In genomic region chr6:118092086-118092485, GRCh38 we compare ENCODE assay signal across 11 cellular contexts.
"Had no signal": no experiment of that assay in that cellular context is flagged by ENCODE, and none has a peak within 500 bp of the region (broad histone marks: within the 10 kb centered on the region; RNA-seq: fewer than 3 reads in every experiment).

No MANE protein-coding gene starts in this region.

- H3K9ac ChIP-seq: GM23248 had no signal

- ATAC-seq: GM23338, HCT116 had no signal

- H2AFZ ChIP-seq: GM23248, GM23338 had no signal

- H3K36me3 ChIP-seq: HAP-1 had no signal

- H3K4me2 ChIP-seq: GM23338 had no signal

- H3K4me3 ChIP-seq: GM23248, GM23338, HAP-1 had no signal

- H3K4me1 Mint-ChIP-seq: GM23338, H9 had no signal

- FAIRE-seq: H1, H54 had no signal

- H3K27ac Mint-ChIP-seq: GM23338, H9, HFFc6 had no signal

- H3K27ac ChIP-seq: GM23248 had no signal

- DNase-seq: GM23248, GOT3, H7, H9, HCEC 1CT, HFFc6 had no signal

- H3K4me1 ChIP-seq: HAP-1 had no signal

- H3K4me3 Mint-ChIP-seq: GM23338, H9, HFFc6 had no signal
